ENCODE assay signal across 1 cellular context in the genomic region with DNA sequence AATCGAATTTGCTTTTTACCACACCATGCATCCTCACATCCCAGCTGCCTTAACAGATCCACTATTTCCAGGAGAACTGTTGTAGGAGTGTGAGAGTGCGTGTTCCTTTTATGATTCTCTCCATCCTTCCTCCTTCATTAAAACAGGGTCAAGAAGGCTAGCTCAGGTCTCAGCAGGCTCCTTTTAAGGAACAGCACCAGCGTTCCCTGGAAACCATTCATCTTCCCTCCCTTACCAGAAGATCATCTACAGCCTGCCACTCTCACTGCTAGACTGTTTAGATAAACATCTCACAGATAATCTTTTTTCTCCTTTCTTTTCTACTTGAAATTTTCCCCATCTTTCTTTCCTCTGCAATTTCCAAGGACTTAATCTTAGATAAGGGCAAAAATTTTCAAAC.
TF ChIP-seq lines count a peak whose summit lies in the region.

No MANE protein-coding gene starts in this region.

TF ChIP-seq in H1, 55 proteins besides CTCF, POLR2A, EP300 and RAD21 (continued from another document):
- TF ChIP-seq SIRT6 (IDR thresholded peaks at IDR 0.05; ENCODE audit: low read length) (no peak), HDAC6 (IDR thresholded peaks at IDR 0.05; ENCODE audit: low read depth, low read length) (no peak), CREB1 (IDR thresholded peaks at IDR 0.05) (no peak), PHF8 (conservative IDR thresholded peaks at IDR 0.05; ENCODE audit: low read depth, low read length) (no peak), KDM4A (IDR thresholded peaks at IDR 0.05; ENCODE audit: low read depth, low read length, severe bottlenecking) (no peak)
